ENCODE assay signal across 1 cellular context in genomic region chr15:82062479-82062878, GRCh38.
TF ChIP-seq lines count a peak whose summit lies in the region.

No MANE protein-coding gene starts in this region.

TF ChIP-seq in neural cell, 6 proteins besides CTCF, POLR2A, EP300 and RAD21 (continued from another document):
- TF ChIP-seq REST (IDR thresholded peaks at IDR 0.05; ENCODE audit: borderline replicate concordance) (no peak), TAF1 (IDR thresholded peaks at IDR 0.05; ENCODE audit: low read depth) (no peak)
TF ChIP-seq in neural cell: peak in this region for 0.
